Comparison of ENCODE assay signal across 1 cellular context in the genomic region with DNA sequence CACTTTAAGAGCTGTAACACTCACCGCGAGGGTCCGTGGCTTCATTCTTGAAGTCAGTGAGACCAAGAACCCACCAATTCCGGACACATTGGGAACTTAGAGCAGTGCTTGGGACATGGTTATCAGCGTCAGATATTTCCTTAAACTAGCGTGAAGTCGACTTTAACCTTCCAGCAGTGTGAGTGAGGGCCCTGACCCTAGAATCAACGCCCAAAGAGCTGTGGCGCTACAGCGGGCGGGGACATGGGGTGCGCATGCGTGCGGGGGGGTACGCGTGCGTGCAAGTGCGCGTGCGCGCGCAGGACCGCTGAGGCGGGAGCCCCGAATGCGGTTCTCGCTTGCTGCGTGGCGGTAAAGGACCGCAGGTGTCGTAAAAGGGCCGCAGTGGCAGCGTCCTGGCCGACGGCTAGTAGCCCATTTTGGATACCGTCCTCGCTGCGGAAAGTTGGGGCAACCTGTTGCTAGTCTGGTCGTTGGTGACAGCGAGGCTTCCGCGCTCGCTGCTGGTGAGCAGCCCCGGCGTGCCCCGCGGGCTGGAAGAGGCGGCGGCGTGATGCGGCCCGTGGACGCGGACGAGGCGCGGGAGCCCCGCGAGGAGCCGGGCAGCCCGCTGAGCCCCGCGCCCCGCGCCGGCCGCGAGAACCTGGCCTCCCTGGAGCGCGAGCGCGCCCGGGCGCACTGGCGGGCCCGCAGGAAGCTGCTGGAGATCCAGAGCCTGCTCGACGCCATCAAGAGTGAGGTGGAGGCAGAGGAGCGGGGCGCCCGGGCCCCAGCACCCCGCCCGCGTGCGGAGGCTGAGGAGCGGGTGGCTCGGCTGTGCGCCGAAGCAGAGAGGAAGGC.
A peak's percentile ranks its signal among the peaks of the same experiment; 100 is the strongest.
TF ChIP-seq lines count a peak whose summit lies in the region.

No MANE protein-coding gene starts in this region.

TF ChIP-seq in HEK293, 187 proteins besides CTCF, POLR2A, EP300 and RAD21 (continued from another document):
- no peak for TF ChIP-seq ZBTB11 (tag by site-specific recombination; conservative IDR thresholded peaks at IDR 0.05; ENCODE audit: low read depth)
- TF ChIP-seq SCRT2 (tag by site-specific recombination; IDR thresholded peaks at IDR 0.05), result peak; percentile 99
- no peak for TF ChIP-seq HOXC10 (CRISPR knock-in tag; IDR thresholded peaks at IDR 0.05)
- no peak for TF ChIP-seq PRDM6 (tag by site-specific recombination; IDR thresholded peaks at IDR 0.05)
- TF ChIP-seq TRIM28 (IDR thresholded peaks at IDR 0.05; ENCODE audit: borderline replicate concordance, low read length), result no peak
- 0 out of 2 replicates have a peak, but pooled peaks have one; percentile 38 for TF ChIP-seq ZNF2 (tag by site-specific recombination; IDR thresholded peaks at IDR 0.05)
- TF ChIP-seq, protein P1, sequence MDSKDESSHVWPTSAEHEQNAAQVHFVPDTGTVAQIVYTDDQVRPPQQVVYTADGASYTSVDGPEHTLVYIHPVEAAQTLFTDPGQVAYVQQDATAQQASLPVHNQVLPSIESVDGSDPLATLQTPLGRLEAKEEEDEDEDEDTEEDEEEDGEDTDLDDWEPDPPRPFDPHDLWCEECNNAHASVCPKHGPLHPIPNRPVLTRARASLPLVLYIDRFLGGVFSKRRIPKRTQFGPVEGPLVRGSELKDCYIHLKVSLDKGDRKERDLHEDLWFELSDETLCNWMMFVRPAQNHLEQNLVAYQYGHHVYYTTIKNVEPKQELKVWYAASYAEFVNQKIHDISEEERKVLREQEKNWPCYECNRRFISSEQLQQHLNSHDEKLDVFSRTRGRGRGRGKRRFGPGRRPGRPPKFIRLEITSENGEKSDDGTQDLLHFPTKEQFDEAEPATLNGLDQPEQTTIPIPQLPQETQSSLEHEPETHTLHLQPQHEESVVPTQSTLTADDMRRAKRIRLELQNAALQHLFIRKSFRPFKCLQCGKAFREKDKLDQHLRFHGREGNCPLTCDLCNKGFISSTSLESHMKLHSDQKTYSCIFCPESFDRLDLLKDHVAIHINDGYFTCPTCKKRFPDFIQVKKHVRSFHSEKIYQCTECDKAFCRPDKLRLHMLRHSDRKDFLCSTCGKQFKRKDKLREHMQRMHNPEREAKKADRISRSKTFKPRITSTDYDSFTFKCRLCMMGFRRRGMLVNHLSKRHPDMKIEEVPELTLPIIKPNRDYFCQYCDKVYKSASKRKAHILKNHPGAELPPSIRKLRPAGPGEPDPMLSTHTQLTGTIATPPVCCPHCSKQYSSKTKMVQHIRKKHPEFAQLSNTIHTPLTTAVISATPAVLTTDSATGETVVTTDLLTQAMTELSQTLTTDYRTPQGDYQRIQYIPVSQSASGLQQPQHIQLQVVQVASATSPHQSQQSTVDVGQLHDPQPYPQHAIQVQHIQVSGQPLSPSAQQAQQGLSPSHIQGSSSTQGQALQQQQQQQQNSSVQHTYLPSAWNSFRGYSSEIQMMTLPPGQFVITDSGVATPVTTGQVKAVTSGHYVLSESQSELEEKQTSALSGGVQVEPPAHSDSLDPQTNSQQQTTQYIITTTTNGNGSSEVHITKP (tag by site-specific recombination; IDR thresholded peaks at IDR 0.05), result peak; percentile 32; the same call in 1 of the 2 replicates
- TF ChIP-seq, protein P2, sequence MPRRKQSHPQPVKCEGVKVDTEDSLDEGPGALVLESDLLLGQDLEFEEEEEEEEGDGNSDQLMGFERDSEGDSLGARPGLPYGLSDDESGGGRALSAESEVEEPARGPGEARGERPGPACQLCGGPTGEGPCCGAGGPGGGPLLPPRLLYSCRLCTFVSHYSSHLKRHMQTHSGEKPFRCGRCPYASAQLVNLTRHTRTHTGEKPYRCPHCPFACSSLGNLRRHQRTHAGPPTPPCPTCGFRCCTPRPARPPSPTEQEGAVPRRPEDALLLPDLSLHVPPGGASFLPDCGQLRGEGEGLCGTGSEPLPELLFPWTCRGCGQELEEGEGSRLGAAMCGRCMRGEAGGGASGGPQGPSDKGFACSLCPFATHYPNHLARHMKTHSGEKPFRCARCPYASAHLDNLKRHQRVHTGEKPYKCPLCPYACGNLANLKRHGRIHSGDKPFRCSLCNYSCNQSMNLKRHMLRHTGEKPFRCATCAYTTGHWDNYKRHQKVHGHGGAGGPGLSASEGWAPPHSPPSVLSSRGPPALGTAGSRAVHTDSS (tag by site-specific recombination; IDR thresholded peaks at IDR 0.05), result no peak
- no peak for TF ChIP-seq GLI4 (tag by site-specific recombination; IDR thresholded peaks at IDR 0.05)
- TF ChIP-seq, protein P3, sequence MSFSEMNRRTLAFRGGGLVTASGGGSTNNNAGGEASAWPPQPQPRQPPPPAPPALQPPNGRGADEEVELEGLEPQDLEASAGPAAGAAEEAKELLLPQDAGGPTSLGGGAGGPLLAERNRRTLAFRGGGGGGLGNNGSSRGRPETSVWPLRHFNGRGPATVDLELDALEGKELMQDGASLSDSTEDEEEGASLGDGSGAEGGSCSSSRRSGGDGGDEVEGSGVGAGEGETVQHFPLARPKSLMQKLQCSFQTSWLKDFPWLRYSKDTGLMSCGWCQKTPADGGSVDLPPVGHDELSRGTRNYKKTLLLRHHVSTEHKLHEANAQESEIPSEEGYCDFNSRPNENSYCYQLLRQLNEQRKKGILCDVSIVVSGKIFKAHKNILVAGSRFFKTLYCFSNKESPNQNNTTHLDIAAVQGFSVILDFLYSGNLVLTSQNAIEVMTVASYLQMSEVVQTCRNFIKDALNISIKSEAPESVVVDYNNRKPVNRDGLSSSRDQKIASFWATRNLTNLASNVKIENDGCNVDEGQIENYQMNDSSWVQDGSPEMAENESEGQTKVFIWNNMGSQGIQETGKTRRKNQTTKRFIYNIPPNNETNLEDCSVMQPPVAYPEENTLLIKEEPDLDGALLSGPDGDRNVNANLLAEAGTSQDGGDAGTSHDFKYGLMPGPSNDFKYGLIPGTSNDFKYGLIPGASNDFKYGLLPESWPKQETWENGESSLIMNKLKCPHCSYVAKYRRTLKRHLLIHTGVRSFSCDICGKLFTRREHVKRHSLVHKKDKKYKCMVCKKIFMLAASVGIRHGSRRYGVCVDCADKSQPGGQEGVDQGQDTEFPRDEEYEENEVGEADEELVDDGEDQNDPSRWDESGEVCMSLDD (tag by site-specific recombination; IDR thresholded peaks at IDR 0.05), result peak; percentile 84; the same call in 1 of the 2 replicates
- TF ChIP-seq ZBTB20 (tag by site-specific recombination; IDR thresholded peaks at IDR 0.05), result peak; percentile 54; the same call in 1 of the 2 replicates
- peak; percentile 57 for TF ChIP-seq SP3 (tag by site-specific recombination; IDR thresholded peaks at IDR 0.05)
- no peak for TF ChIP-seq ZFP41 (tag by site-specific recombination; IDR thresholded peaks at IDR 0.05; ENCODE audit: borderline replicate concordance)
